ENCODE assay signal across 9 cellular contexts in the genomic region with DNA sequence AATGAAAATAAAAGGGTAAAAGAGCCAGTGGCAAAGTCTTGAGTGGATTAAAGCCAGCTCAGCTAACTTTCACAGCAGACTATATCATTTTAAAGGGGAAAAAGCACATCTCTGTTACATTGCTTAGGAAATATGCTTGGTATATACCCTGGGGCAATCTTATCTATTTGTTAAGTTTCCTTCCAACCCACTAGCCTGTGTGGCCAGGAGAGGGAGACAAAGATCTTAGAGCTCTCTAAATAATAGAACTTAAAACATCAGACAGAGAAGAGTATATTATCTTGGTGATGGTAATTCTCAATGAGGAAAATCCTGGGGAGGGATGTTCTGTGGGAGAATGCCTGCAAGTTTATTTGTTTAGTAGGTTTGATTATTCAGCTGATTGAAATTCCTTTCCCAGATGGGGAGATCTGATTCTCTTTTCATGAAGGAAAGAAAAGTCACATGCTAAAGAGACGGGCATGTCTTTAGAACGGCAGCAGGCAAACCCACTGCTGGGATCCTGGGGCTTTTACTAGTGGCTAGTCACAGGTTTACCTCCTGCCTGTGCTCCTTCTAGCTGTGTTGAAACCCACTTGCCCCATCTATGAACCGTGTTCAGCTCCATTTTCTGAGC. TPM values are rescaled to one million over a fixed set of nuclear protein-coding genes. Genes with fewer than 3 reads are reported as not detected.
DNase-seq lines count a peak whose midpoint lies in the region; ATAC-seq and TF ChIP-seq lines count a peak whose summit lies in the region.
"Had no signal": no experiment of that assay in that cellular context is flagged by ENCODE, and none has a peak within 500 bp of the region (broad histone marks: within the 10 kb centered on the region; RNA-seq: fewer than 3 reads in every experiment).

No MANE protein-coding gene starts in this region.

- H3K9me3 Mint-ChIP-seq in activated T-helper 2 cell treated with anti-CD3 and anti-CD28 coated beads, Interferon-gamma antibody, Interleukin-2, Interleukin-4, amounts not matched to agents 10 μg/mL and 5 μg/mL and 100 μg/mL, durations not matched to agents 14 hours and 24 hours and 36 hours: no peaks in the 10 kb centered on the region
- H3K9me3 Mint-ChIP-seq: activated naive CD4-positive, alpha-beta T cell treated with anti-CD3 and anti-CD28 coated beads, Interleukin-2, amount 50 U/mL, for 24 hours had no signal

- no peaks in the 10 kb centered on the region for H4K20me1 ChIP-seq in OCI-LY1 (ENCODE audit: insufficient read depth, low read length)

- ATAC-seq in left ventricle myocardium superior (peak; percentile 63), GM18870 (IDR thresholded peaks at IDR 0.05; ENCODE audit: unreplicated experiment) (no peak)

- in situ Hi-C loops in KBM-7 (cut with MboI; ENCODE audit: low pct_unique_long_range_greater_than_20kb, low sequenced_read_pairs): no loop called here

- no peak overlapping the region for H3K27ac Mint-ChIP-seq in activated T-helper 2 cell treated with anti-CD3 and anti-CD28 coated beads, Interferon-gamma antibody, Interleukin-2, Interleukin-4, amounts not matched to agents 10 μg/mL and 5 μg/mL and 100 μg/mL, durations not matched to agents 14 hours and 24 hours and 36 hours
- H3K27ac Mint-ChIP-seq: activated naive CD4-positive, alpha-beta T cell treated with anti-CD3 and anti-CD28 coated beads, Interleukin-2, amount 50 U/mL, for 24 hours had no signal

- H3K4me1 Mint-ChIP-seq in activated T-helper 2 cell treated with anti-CD3 and anti-CD28 coated beads, Interferon-gamma antibody, Interleukin-2, Interleukin-4, amounts not matched to agents 10 μg/mL and 5 μg/mL and 100 μg/mL, durations not matched to agents 14 hours and 24 hours and 36 hours (ENCODE audit: low read depth): peaks cover 4% of the 10 kb centered on the region
- H3K4me1 Mint-ChIP-seq: activated naive CD4-positive, alpha-beta T cell treated with anti-CD3 and anti-CD28 coated beads, Interleukin-2, amount 50 U/mL, for 24 hours had no signal

- no peak overlapping the region for H3K4me2 ChIP-seq in OCI-LY1 (ENCODE audit: low read length)

- H3K9me3 ChIP-seq in OCI-LY1 (ENCODE audit: low read length) (no peaks in the 10 kb centered on the region), adipocyte (ENCODE audit: control insufficient read depth, low read length) (no peaks in the 10 kb centered on the region)

- H3K9ac ChIP-seq in OCI-LY1 (ENCODE audit: low read length) (no peak overlapping the region), adipocyte (ENCODE audit: low read length) (no peak overlapping the region)

- H3K9me2 ChIP-seq in OCI-LY1 (ENCODE audit: low read depth, low read length): no peaks in the 10 kb centered on the region

- peaks cover 21% of the 10 kb centered on the region for H3K27me3 Mint-ChIP-seq in activated T-helper 2 cell treated with anti-CD3 and anti-CD28 coated beads, Interferon-gamma antibody, Interleukin-2, Interleukin-4, amounts not matched to agents 10 μg/mL and 5 μg/mL and 100 μg/mL, durations not matched to agents 14 hours and 24 hours and 36 hours (ENCODE audit: low read depth)

- H3K79me2 ChIP-seq in OCI-LY1 (ENCODE audit: insufficient read depth, low read length): no peaks in the 10 kb centered on the region

- no peaks in the 10 kb centered on the region for H3K27me3 ChIP-seq in OCI-LY1 (ENCODE audit: insufficient read depth, low read length)
- no peaks in the 10 kb centered on the region for H3K27me3 ChIP-seq in adipocyte (replicated peaks; ENCODE audit: control insufficient read depth, insufficient read depth, low read length)

- DNase-seq in Daoy (ENCODE audit: low read depth) (peak; percentile 72), KBM-7 (peak; percentile 72), adipocyte (ENCODE audit: low read depth) (peak; percentile 99), left ventricle myocardium superior (no peak)
- peak; percentile 10 for DNase-seq in stimulated activated CD4-positive, alpha-beta T cell treated with anti-CD3 and anti-CD28 coated beads, Interleukin-12 subunit alpha, Interleukin-12 subunit beta, amount 100 ng/mL, for 4 hours
- DNase-seq in activated T-helper 2 cell treated with anti-CD3 and anti-CD28 coated beads, Interferon-gamma antibody, Interleukin-2, Interleukin-4, amounts not matched to agents 10 μg/mL and 5 μg/mL and 100 μg/mL, durations not matched to agents 14 hours and 24 hours and 36 hours (ENCODE audit: low spot score): no peak

- no peaks in the 10 kb centered on the region for H3K36me3 ChIP-seq in OCI-LY1 (ENCODE audit: insufficient read depth, low read length)
- H3K36me3 ChIP-seq in adipocyte (ENCODE audit: control insufficient read depth, insufficient read depth, low read length, severe bottlenecking): no peaks in the 10 kb centered on the region

- H3K36me3 Mint-ChIP-seq in activated T-helper 2 cell treated with anti-CD3 and anti-CD28 coated beads, Interferon-gamma antibody, Interleukin-2, Interleukin-4, amounts not matched to agents 10 μg/mL and 5 μg/mL and 100 μg/mL, durations not matched to agents 14 hours and 24 hours and 36 hours (ENCODE audit: low read depth): no peaks in the 10 kb centered on the region
- H3K36me3 Mint-ChIP-seq: activated naive CD4-positive, alpha-beta T cell treated with anti-CD3 and anti-CD28 coated beads, Interleukin-2, amount 50 U/mL, for 24 hours had no signal

- H3K4me3 Mint-ChIP-seq in activated T-helper 2 cell treated with anti-CD3 and anti-CD28 coated beads, Interferon-gamma antibody, Interleukin-2, Interleukin-4, amounts not matched to agents 10 μg/mL and 5 μg/mL and 100 μg/mL, durations not matched to agents 14 hours and 24 hours and 36 hours (ENCODE audit: low read depth): no peak overlapping the region
- H3K4me3 Mint-ChIP-seq: activated naive CD4-positive, alpha-beta T cell treated with anti-CD3 and anti-CD28 coated beads, Interleukin-2, amount 50 U/mL, for 24 hours had no signal

- H3K4me3 ChIP-seq in OCI-LY1 (ENCODE audit: low read depth, low read length, poor library complexity, severe bottlenecking): no peak overlapping the region
- no peak overlapping the region for H3K4me3 ChIP-seq in adipocyte (ENCODE audit: low read length)

- no peak overlapping the region for H3K27ac ChIP-seq in OCI-LY1 (ENCODE audit: low read depth, low read length, poor library complexity, severe bottlenecking)

- no peak overlapping the region for H2AFZ ChIP-seq in OCI-LY1 (ENCODE audit: low read length)

- TF ChIP-seq CTCF in OCI-LY1 (IDR thresholded peaks at IDR 0.05; ENCODE audit: low read length): peak; percentile 74

- no peaks in the 10 kb centered on the region for H3F3A ChIP-seq in OCI-LY1 (ENCODE audit: insufficient read depth, low read length)

- intact Hi-C loops in left ventricle myocardium superior (cut with micrococcal nuclease): no loop called here
- intact Hi-C loops in activated T-helper 2 cell treated with anti-CD3 and anti-CD28 coated beads, Interferon-gamma antibody, Interleukin-2, Interleukin-4, amounts not matched to agents 10 μg/mL and 5 μg/mL and 100 μg/mL, durations not matched to agents 14 hours and 24 hours and 36 hours (cut with micrococcal nuclease): no loop called here

- H3K4me1 ChIP-seq in OCI-LY1 (ENCODE audit: insufficient read depth, low read length, severe bottlenecking) (no peaks in the 10 kb centered on the region), adipocyte (ENCODE audit: control insufficient read depth, insufficient read depth, low read length) (no peaks in the 10 kb centered on the region)

RNA-seq across cellular contexts. Expression of a gene that starts 3.6 kb away (rescaled TPM):
- total RNA-seq in Daoy (2014; rRNA removed; shearing (Covaris generic)): not detected in 2 replicates
- not detected for total RNA-seq in left ventricle myocardium superior
- not detected in 2 replicates for total RNA-seq in activated T-helper 2 cell treated with anti-CD3 and anti-CD28 coated beads, Interferon-gamma antibody, Interleukin-2, Interleukin-4, amounts not matched to agents 10 μg/mL and 5 μg/mL and 100 μg/mL, durations not matched to agents 14 hours and 24 hours and 36 hours

RNA-seq across cellular contexts. Expression of a gene that starts 7.9 kb away (rescaled TPM):
- 3.9 and 16.6 TPM in 2 replicates for total RNA-seq in Daoy (2014; rRNA removed; shearing (Covaris generic))
- total RNA-seq in left ventricle myocardium superior: 5.2 TPM
- 28.2 and 29.0 TPM in 2 replicates for total RNA-seq in activated T-helper 2 cell treated with anti-CD3 and anti-CD28 coated beads, Interferon-gamma antibody, Interleukin-2, Interleukin-4, amounts not matched to agents 10 μg/mL and 5 μg/mL and 100 μg/mL, durations not matched to agents 14 hours and 24 hours and 36 hours

RNA-seq across cellular contexts. Expression of a gene that starts 56.3 kb away (rescaled TPM):
- total RNA-seq in Daoy (2014; rRNA removed; shearing (Covaris generic)): not detected in 2 replicates
- total RNA-seq in left ventricle myocardium superior: not detected
- not detected in 2 replicates for total RNA-seq in activated T-helper 2 cell treated with anti-CD3 and anti-CD28 coated beads, Interferon-gamma antibody, Interleukin-2, Interleukin-4, amounts not matched to agents 10 μg/mL and 5 μg/mL and 100 μg/mL, durations not matched to agents 14 hours and 24 hours and 36 hours

Comparison
In these comparisons a context has a peak if more than half of its experiments do, and no peak if none do; other contexts are left out.
1. DNase-seq: peak in Daoy (single experiment), KBM-7 (single experiment), adipocyte (single experiment) and stimulated activated CD4-positive, alpha-beta T cell treated with anti-CD3 and anti-CD28 coated beads, Interleukin-12 subunit alpha, Interleukin-12 subunit beta, amount 100 ng/mL, for 4 hours (single experiment); none in left ventricle myocardium superior (single experiment) and activated T-helper 2 cell treated with anti-CD3 and anti-CD28 coated beads, Interferon-gamma antibody, Interleukin-2, Interleukin-4, amounts not matched to agents 10 μg/mL and 5 μg/mL and 100 μg/mL, durations not matched to agents 14 hours and 24 hours and 36 hours (single experiment).